In genomic region chr20:49561806-49562205, GRCh38 we compare ENCODE assay signal across 16 cellular contexts. TPM values are rescaled to one million over a fixed set of nuclear protein-coding genes. Genes with fewer than 3 reads are reported as not detected.
A peak's percentile ranks its signal among the peaks of the same experiment; 100 is the strongest.
DNase-seq lines count a peak whose midpoint lies in the region; ATAC-seq, FAIRE-seq and TF ChIP-seq lines count a peak whose summit lies in the region.
"Had no signal": no experiment of that assay in that cellular context is flagged by ENCODE, and none has a peak within 500 bp of the region (broad histone marks: within the 10 kb centered on the region; RNA-seq: fewer than 3 reads in every experiment).

No MANE protein-coding gene starts in this region.

- H3K4me1 ChIP-seq in IMR-90 (ENCODE audit: control insufficient read depth, insufficient read depth, low read length) (peaks cover 14% of the 10 kb centered on the region), H1 (replicated peaks in 1 of 4; ENCODE audit: control insufficient read depth in 3 of 4, insufficient read depth in 4 of 4, low read length in 3 of 4) (peaks cover 9 to 21% (median 15%) of the 10 kb centered on the region in 4 experiments; a peak in 6 of 7 replicates), mesendoderm (ENCODE audit: control insufficient read depth, low read depth, low read length) (peaks cover 5% of the 10 kb centered on the region), stomach (peaks cover 10 to 39% (median 19%) of the 10 kb centered on the region in 4 donors)
- H3K4me1 ChIP-seq in effector memory CD4-positive, alpha-beta T cell (ENCODE audit: control insufficient read depth, insufficient read depth, low read length, poor library complexity, severe bottlenecking), result no peaks in the 10 kb centered on the region

- H2BK20ac ChIP-seq in IMR-90 (ENCODE audit: low read depth, low read length) (peak overlapping the region; percentile 48), H1 (ENCODE audit: low read length) (no peak overlapping the region)

- TF ChIP-seq CTCF in IMR-90 (conservative IDR thresholded peaks at IDR 0.05; ENCODE audit: low read depth, low read length), result no peak
- TF ChIP-seq CTCF in H1 (IDR thresholded peaks at IDR 0.05; ENCODE audit: control extremely low read depth in 1 of 3, insufficient read depth in 1 of 3, low read depth in 1 of 3, low read length in 3 of 3), result no peak
- TF ChIP-seq CTCF in stomach (IDR thresholded peaks at IDR 0.05), result no peak

- H3K4ac ChIP-seq in IMR-90 (ENCODE audit: low read depth, low read length) (peak overlapping the region; percentile 21), H1 (replicated peaks; ENCODE audit: insufficient read length, low read depth, low read length) (peak overlapping the region; percentile 19), mesendoderm (ENCODE audit: low read depth, low read length) (no peak overlapping the region)

- H3K27ac ChIP-seq in IMR-90 (ENCODE audit: insufficient read depth, low read length), result peak overlapping the region; percentile 31; the same call in 1 of the 2 replicates
- no peak overlapping the region; the same call in 1 of the 2 replicates for H3K27ac ChIP-seq in H1 (ENCODE audit: low read depth, low read length)
- peak overlapping the region; percentile 16 for H3K27ac ChIP-seq in mesendoderm (ENCODE audit: low read depth, low read length)
- H3K27ac ChIP-seq in stomach, result peak overlapping the region in 4 of 5 donors; percentile 63 to 85 (median 76)
- no peak overlapping the region for H3K27ac ChIP-seq in effector memory CD4-positive, alpha-beta T cell (ENCODE audit: insufficient read depth, low read length, poor library complexity, severe bottlenecking)
- H3K27ac ChIP-seq: SJSA1 had no signal

- no peak overlapping the region for H2BK12ac ChIP-seq in H1 (ENCODE audit: low read depth, low read length)

- no TSS peak for BruUV-seq in IMR-90 (replicated peaks; lab: Mats Ljungman, UMichigan)

- H2AK9ac ChIP-seq in IMR-90 (replicated peaks; ENCODE audit: low read depth, low read length, poor library complexity), result peak overlapping the region; percentile 18

- WGBS in IMR-90 (ENCODE audit: extremely low coverage in 2 of 2, insufficient read length in 1 of 2), 2 experiments, result no CpG with 5 or more reads among the region's 2 CpGs
- WGBS in H1 (ENCODE audit: extremely low coverage in 1 of 2, insufficient coverage in 1 of 2, insufficient read length in 1 of 2, insufficient replicate concordance in 2 of 2, low coverage in 1 of 2, low lambda C conversion rate in 2 of 2, missing lambda C conversion rate in 1 of 2), 2 experiments, result 82% methylated on average over 2 of the region's 2 CpGs; no CpG with 5 or more reads in 1 of the 2 experiments
- no CpG with 5 or more reads among the region's 2 CpGs for WGBS in mesendoderm (ENCODE audit: extremely low coverage, insufficient coverage, low lambda C conversion rate)
- WGBS in stomach, 5 donors, result 28 to 50% (median 33%) methylated on average over 2 of the region's 2 CpGs

- POLR2A ChIA-PET in IMR-90 (lab: Charles Lee; ENCODE audit: unreplicated experiment), result no interaction called here
- POLR2A ChIA-PET in H1 (lab: Charles Lee; ENCODE audit: partially characterized antibody), result interaction anchor here (1.1 to 1.2 kb wide), 3 partner anchors 9 to 80 kb away, joined by 3 to 4 read pairs (median 3); no protein-coding TSS in a partner anchor

- peak overlapping the region; percentile 18 for H3K4me2 ChIP-seq in IMR-90 (ENCODE audit: low read depth, low read length)
- H3K4me2 ChIP-seq in H1 (ENCODE audit: insufficient read depth in 1 of 2, low read depth in 2 of 2, low read length in 2 of 2), result no peak overlapping the region
- H3K4me2 ChIP-seq in mesendoderm (ENCODE audit: low read length), result no peak overlapping the region

- no peaks in the 10 kb centered on the region for H3K23me2 ChIP-seq in H1 (ENCODE audit: low read depth, low read length)

- FAIRE-seq in H1 (lab: Jason Lieb, UNC), result no peak
- FAIRE-seq: GM19239 had no signal

- H2BK15ac ChIP-seq in IMR-90 (ENCODE audit: low read depth, low read length) (peak overlapping the region; percentile 43; the same call in 2 of the 3 replicates), H1 (ENCODE audit: low read length) (peak overlapping the region; percentile 84; the same call in 1 of the 2 replicates), mesendoderm (replicated peaks; ENCODE audit: low read depth) (no peak overlapping the region)

- no peak overlapping the region; the same call in 1 of the 2 replicates for H3K23ac ChIP-seq in IMR-90 (ENCODE audit: low read depth, low read length)
- H3K23ac ChIP-seq in H1 (ENCODE audit: insufficient read length), result no peak overlapping the region
- H3K23ac ChIP-seq in mesendoderm (ENCODE audit: low read length), result no peak overlapping the region

- CTCF ChIA-PET in IMR-90 (lab: Yijun Ruan, JAX), result no interaction called here
- CTCF ChIA-PET in H1 (lab: Charles Lee; ENCODE audit: partially characterized antibody), result interaction anchor here (0.8 to 1.6 kb wide), 4 partner anchors 19 to 48 kb away, joined by 3 to 12 read pairs (median 4); no protein-coding TSS in a partner anchor

- dilution Hi-C loops in IMR-90 (cut with HindIII; ENCODE audit: low sequenced_read_pairs, unreplicated experiment), result no loop called here

- no peaks in the 10 kb centered on the region for H3K9me3 ChIP-seq in IMR-90 (ENCODE audit: control insufficient read depth, insufficient read depth, low read length)
- no peaks in the 10 kb centered on the region for H3K9me3 ChIP-seq in H1 (ENCODE audit: insufficient read depth in 2 of 2, low read depth in 1 of 2, low read length in 1 of 2)
- H3K9me3 ChIP-seq in stomach, result no peaks in the 10 kb centered on the region
- no peaks in the 10 kb centered on the region for H3K9me3 ChIP-seq in effector memory CD4-positive, alpha-beta T cell (ENCODE audit: control insufficient read depth, low read length)
- H3K9me3 ChIP-seq in MG63, result no peaks in the 10 kb centered on the region
- H3K9me3 ChIP-seq: SJSA1 had no signal

- H3K79me2 ChIP-seq in H1 (ENCODE audit: control insufficient read depth in 1 of 2, insufficient read depth in 2 of 2, low read length in 2 of 2) (peaks cover 0 to 26% of the 10 kb centered on the region in 2 experiments; a peak in 2 of 4 replicates), mesendoderm (ENCODE audit: control insufficient read depth, insufficient read depth, low read length) (peaks cover 2% of the 10 kb centered on the region)

- no peak for DNase-seq in IMR-90
- DNase-seq in H1 (ENCODE audit: low read depth in 1 of 2, low spot score in 2 of 2), result no peak
- no peak for DNase-seq in mesendoderm
- DNase-seq in stomach, result no peak
- DNase-seq in effector memory CD4-positive, alpha-beta T cell, result no peak
- no peak for DNase-seq in MG63
- no peak for DNase-seq in posterior cingulate gyrus
- no peak for DNase-seq in NCI-H2196 (lab: John Stamatoyannopoulos, UW; ENCODE audit: unreplicated experiment)
- DNase-seq: Karpas-422; NCI-H187 treated with DMSO at 0.1 percent for 48 hours; retina; stimulated activated naive CD4-positive, alpha-beta T cell treated with Interleukin-2 at 50 U/mL for 16 hours had no signal

- H3K14ac ChIP-seq in IMR-90 (replicated peaks; ENCODE audit: low read depth, low read length), result 0 out of 2 replicates have a peak overlapping the region, but pooled peaks have one; percentile 12
- no peak overlapping the region for H3K14ac ChIP-seq in H1 (ENCODE audit: insufficient read length)

- TF ChIP-seq RAD21 in IMR-90 (IDR thresholded peaks at IDR 0.05; ENCODE audit: low read length) (no peak), H1 (IDR thresholded peaks at IDR 0.05 in 1 of 2, conservative IDR thresholded peaks at IDR 0.05 in 1 of 2; ENCODE audit: low read depth in 2 of 2, low read length in 2 of 2) (no peak)

- ATAC-seq in IMR-90 (ENCODE audit: low read depth), result no peak

- H2BK5ac ChIP-seq in IMR-90 (ENCODE audit: low read depth, low read length, poor library complexity, severe bottlenecking) (peak overlapping the region; percentile 4), H1 (ENCODE audit: low read depth, low read length) (0 out of 2 replicates have a peak overlapping the region, but pooled peaks have one; percentile 55), mesendoderm (ENCODE audit: low read length) (no peak overlapping the region)

- H2AK5ac ChIP-seq in IMR-90 (ENCODE audit: low read depth, low read length) (peak overlapping the region; percentile 16), H1 (ENCODE audit: low read depth, low read length) (no peak overlapping the region), mesendoderm (ENCODE audit: low read length) (peak overlapping the region; percentile 47)

- H3K36me3 ChIP-seq in IMR-90 (ENCODE audit: control insufficient read depth, insufficient read depth, low read length), result no peaks in the 10 kb centered on the region
- H3K36me3 ChIP-seq in H1 (ENCODE audit: control insufficient read depth in 2 of 4, insufficient read depth in 4 of 4, low read length in 3 of 4), result peaks cover 0 to 11% (median 0%) of the 10 kb centered on the region in 4 experiments; a peak in 2 of 8 replicates
- no peaks in the 10 kb centered on the region for H3K36me3 ChIP-seq in mesendoderm (ENCODE audit: control insufficient read depth, insufficient read depth, low read length)
- no peaks in the 10 kb centered on the region for H3K36me3 ChIP-seq in stomach
- H3K36me3 ChIP-seq in effector memory CD4-positive, alpha-beta T cell (ENCODE audit: control insufficient read depth, insufficient read depth, low read length), result no peaks in the 10 kb centered on the region
- H3K36me3 ChIP-seq in MG63, result no peaks in the 10 kb centered on the region
- H3K36me3 ChIP-seq: SJSA1 had no signal

- H4K8ac ChIP-seq in IMR-90 (ENCODE audit: low read depth in 2 of 2, low read length in 2 of 2) (peak overlapping the region; percentile 34 to 85), H1 (ENCODE audit: extremely low read depth, insufficient read depth, low read length) (peak overlapping the region; percentile 7), mesendoderm (ENCODE audit: low read depth, low read length) (no peak overlapping the region)

- H4K91ac ChIP-seq in IMR-90 (ENCODE audit: insufficient read depth, low read depth, low read length), result peak overlapping the region; percentile 36; the same call in 1 of the 2 replicates
- H4K91ac ChIP-seq in H1 (replicated peaks; ENCODE audit: insufficient read length, low read length), result peak overlapping the region; percentile 41

- in situ Hi-C loops in IMR-90 (cut with MboI; ENCODE audit: low sequenced_read_pairs), result no loop called here

- H4K20me1 ChIP-seq in IMR-90 (ENCODE audit: insufficient read depth, low read length) (no peaks in the 10 kb centered on the region), H1 (replicated peaks in 1 of 2; ENCODE audit: control insufficient read depth in 1 of 2, insufficient read depth in 2 of 2, low read length in 2 of 2) (no peaks in the 10 kb centered on the region)

- H3K18ac ChIP-seq in IMR-90 (ENCODE audit: low read depth, low read length), result peak overlapping the region; percentile 63
- H3K18ac ChIP-seq in H1 (ENCODE audit: extremely low read depth, low read length), result peak overlapping the region; percentile 55; the same call in 1 of the 2 replicates
- peak overlapping the region; percentile 42 for H3K18ac ChIP-seq in mesendoderm (ENCODE audit: low read length)

- H2BK120ac ChIP-seq in IMR-90 (ENCODE audit: low read depth, low read length) (peak overlapping the region; percentile 49; the same call in 1 of the 2 replicates), H1 (replicated peaks; ENCODE audit: low read depth, low read length) (no peak overlapping the region), mesendoderm (ENCODE audit: low read depth, low read length) (no peak overlapping the region)

- no peak overlapping the region for H3K56ac ChIP-seq in IMR-90 (ENCODE audit: extremely low read depth, insufficient read depth, low read length)
- H3K56ac ChIP-seq in H1 (replicated peaks; ENCODE audit: insufficient read length, low read depth, low read length), result no peak overlapping the region
- H3K56ac ChIP-seq in mesendoderm (ENCODE audit: low read length), result peak overlapping the region; percentile 56

- H3K9ac ChIP-seq in IMR-90 (ENCODE audit: low read depth, low read length) (peak overlapping the region; percentile 33; the same call in 1 of the 2 replicates), H1 (replicated peaks in 1 of 4; ENCODE audit: extremely low read depth in 1 of 4, low read depth in 3 of 4, low read length in 3 of 4) (no peak overlapping the region), mesendoderm (ENCODE audit: low read length) (no peak overlapping the region)

- TF ChIP-seq EP300 in H1 (IDR thresholded peaks at IDR 0.05; ENCODE audit: borderline replicate concordance in 1 of 2, low read depth in 2 of 2, low read length in 2 of 2) (no peak), stomach (IDR thresholded peaks at IDR 0.05) (no peak)

- no peak for TF ChIP-seq POLR2A in IMR-90 (IDR thresholded peaks at IDR 0.05; ENCODE audit: low read depth, low read length)
- TF ChIP-seq POLR2A in H1 (IDR thresholded peaks at IDR 0.05; ENCODE audit: control extremely low read depth in 1 of 2, low read depth in 2 of 2, low read length in 2 of 2), result no peak
- no peak for TF ChIP-seq POLR2A in stomach (IDR thresholded peaks at IDR 0.05)

- intact Hi-C loops in IMR-90 (cut with micrococcal nuclease), result no loop called here
- intact Hi-C loops in stomach (cut with DNase I; ENCODE audit: low total_unique reads), result no loop called here
- intact Hi-C loops in posterior cingulate gyrus (cut with DNase I), result no loop called here

- H3K27me3 ChIP-seq in IMR-90 (ENCODE audit: control insufficient read depth, insufficient read depth, low read length) (no peaks in the 10 kb centered on the region), H1 (replicated peaks in 1 of 4; ENCODE audit: control insufficient read depth in 3 of 4, extremely low read depth in 1 of 4, insufficient read depth in 3 of 4, low read length in 3 of 4) (no peaks in the 10 kb centered on the region), mesendoderm (ENCODE audit: insufficient read depth, low read length, poor library complexity) (no peaks in the 10 kb centered on the region), stomach (peaks cover 0 to 7% (median 0%) of the 10 kb centered on the region in 3 donors), MG63 (no peaks in the 10 kb centered on the region)
- peaks cover 3% of the 10 kb centered on the region for H3K27me3 ChIP-seq in effector memory CD4-positive, alpha-beta T cell (replicated peaks; ENCODE audit: control insufficient read depth, insufficient read depth, low read length, poor library complexity, severe bottlenecking)

- H3K4me3 ChIP-seq in IMR-90 (ENCODE audit: insufficient read depth, low read depth, low read length) (no peak overlapping the region), H1 (ENCODE audit: extremely low read depth in 1 of 4, insufficient read depth in 2 of 4, low read depth in 3 of 4, low read length in 4 of 4) (no peak overlapping the region), mesendoderm (ENCODE audit: low read length) (no peak overlapping the region), stomach (no peak overlapping the region), MG63 (no peak overlapping the region)
- H3K4me3 ChIP-seq in effector memory CD4-positive, alpha-beta T cell (ENCODE audit: insufficient read depth, low read depth, low read length, poor library complexity, severe bottlenecking), result no peak overlapping the region
- H3K4me3 ChIP-seq: SJSA1 had no signal

- H4K5ac ChIP-seq in IMR-90 (ENCODE audit: low read depth, low read length) (peak overlapping the region; percentile 65), H1 (ENCODE audit: insufficient read length, low read depth, low read length) (no peak overlapping the region), mesendoderm (ENCODE audit: low read length) (no peak overlapping the region)

- H3K9me1 ChIP-seq in IMR-90 (ENCODE audit: insufficient read depth, low read length), result 0 out of 2 replicates have a peak, but pooled peaks cover 11% of the 10 kb centered on the region

- H3K79me1 ChIP-seq in IMR-90 (ENCODE audit: low read depth in 1 of 2, low read length in 2 of 2) (peaks cover 0 to 3% of the 10 kb centered on the region in 2 experiments; a peak in 1 of 4 replicates), H1 (ENCODE audit: low read depth, low read length) (0 out of 2 replicates have a peak, but pooled peaks cover 3% of the 10 kb centered on the region), mesendoderm (ENCODE audit: low read length) (peaks cover 7% of the 10 kb centered on the region)

- H2AFZ ChIP-seq in IMR-90 (replicated peaks; ENCODE audit: low read length, poor library complexity) (peak overlapping the region; percentile 76), H1 (ENCODE audit: low read length) (no peak overlapping the region)

RNA-seq across cellular contexts. Expression of gene PTGIS, which starts 6.1 kb away (rescaled TPM):
- 1.1 and 1.6 TPM in 2 replicates for total RNA-seq in IMR-90 (2012; rRNA removed)
- 2.4 and 2.6 TPM in 2 replicates for polyA plus RNA-seq in IMR-90 (2012; rRNA removed)
- 1.3 and 4.5 TPM in 2 replicates for polyA plus RNA-seq in IMR-90 (2012; cell fraction: cytosol; rRNA removed)
- polyA plus RNA-seq in IMR-90 (2012; cell fraction: nucleus; rRNA removed; ENCODE audit: low replicate concordance), result 1.7 and 2.0 TPM in 2 replicates
- 35.5 and 40.2 TPM in 2 replicates for total RNA-seq in H1 (2021; fragmentation: NEBNext Ultra II Directional; extraction: Animal tissue kit (Norgen Biotek cat#: 25700))
- polyA plus RNA-seq in H1 (2011; rRNA removed), result 29.9 and 44.0 TPM in 2 replicates
- polyA plus RNA-seq in H1 (2011; cell fraction: cytosol; rRNA removed), result 29.9 TPM
- 37.9 TPM for polyA plus RNA-seq in H1 (2011; cell fraction: nucleus; rRNA removed)
- 22.4 to 30.7 TPM (median 23.3 TPM) in 4 replicates for polyA plus RNA-seq in H1 (2012, experiment 1 of 2)
- polyA plus RNA-seq in H1 (2012, experiment 2 of 2), result 22.9 TPM
- 23.7 TPM for polyA plus RNA-seq in H1 (2013, experiment 1 of 2)
- polyA plus RNA-seq in H1 (2013, experiment 2 of 2), result 26.0 TPM
- 34.2 and 40.8 TPM in 2 replicates for polyA minus RNA-seq in H1 (2011; rRNA and poly(A)+ RNA removed)
- polyA minus RNA-seq in H1 (2011; cell fraction: cytosol; rRNA and poly(A)+ RNA removed), result 28.5 TPM
- 16.2 TPM for polyA minus RNA-seq in H1 (2011; cell fraction: nucleus; rRNA and poly(A)+ RNA removed)
- polyA plus RNA-seq in mesendoderm (2013, experiment 1 of 2), result 13.1 TPM
- 13.0 TPM for polyA plus RNA-seq in mesendoderm (2013, experiment 2 of 2)
- 10 to 100 TPM in 4 of 5 donors, 1 to 10 TPM in 1; 8.4 to 84.8 (median 24.8) TPM for total RNA-seq in stomach
- polyA plus RNA-seq in stomach, result 10 to 100 TPM in 1 of 3 donors, 1 to 10 TPM in 2; 4.9 to 14.8 (median 6.9) TPM
- total RNA-seq in MG63 (2014; rRNA removed; shearing (Covaris generic); ENCODE audit: low replicate concordance), result 4.1 and 6.2 TPM in 2 replicates
- total RNA-seq: epithelial cell of proximal tubule, SJSA1 had no signal
- polyA plus RNA-seq: CD14-positive monocyte had no signal

Comparison
In these comparisons a context has a peak if more than half of its experiments do, and no peak if none do; other contexts are left out.
1. H3K27ac ChIP-seq: peak in IMR-90 (single experiment), mesendoderm (single experiment) and stomach (4 of 5); none in H1 (single experiment) and effector memory CD4-positive, alpha-beta T cell (single experiment).
2. Peak in every context shown above with its lines, with median percentiles within 50 percentile points of each other: H3K18ac ChIP-seq.